1 cellular context compared by ENCODE assay signal in genomic region chr11:62123669-62124185, GRCh38.
TF ChIP-seq lines count a peak whose summit lies in the region.

INCENP (plus strand) TSS chr11:62124011; CDS start chr11:62128162, 4,151 bp downstream.

TF ChIP-seq in HepG2, 621 proteins besides CTCF, POLR2A, EP300 and RAD21 (continued from another document):
- TF ChIP-seq ARID4A (CRISPR knock-in tag; IDR thresholded peaks at IDR 0.05; ENCODE audit: borderline replicate concordance) (peak; percentile 88; the same call in 1 of the 2 replicates), CREB1 (IDR thresholded peaks at IDR 0.05) (peak; percentile 73), CREB1 (CRISPR knock-in tag; IDR thresholded peaks at IDR 0.05) (peak; percentile 88), KAT8 (CRISPR knock-in tag; IDR thresholded peaks at IDR 0.05) (peak; percentile 84), POGZ (CRISPR knock-in tag; IDR thresholded peaks at IDR 0.05) (0 out of 2 replicates have a peak, but pooled peaks have one; percentile 41), ZNF503 (CRISPR knock-in tag; IDR thresholded peaks at IDR 0.05) (no peak), ZNF260 (CRISPR knock-in tag; IDR thresholded peaks at IDR 0.05; ENCODE audit: borderline replicate concordance, low read depth) (no peak), TFDP2 (CRISPR knock-in tag; IDR thresholded peaks at IDR 0.05) (peak; percentile 99), DMTF1 (CRISPR knock-in tag; IDR thresholded peaks at IDR 0.05) (no peak), NPAS2 (CRISPR knock-in tag; IDR thresholded peaks at IDR 0.05; ENCODE audit: borderline replicate concordance) (no peak), CREM (IDR thresholded peaks at IDR 0.05) (peak; percentile 85), CREM (CRISPR knock-in tag; IDR thresholded peaks at IDR 0.05) (no peak), ZNF878 (CRISPR knock-in tag; IDR thresholded peaks at IDR 0.05) (peak; percentile 83; the same call in 1 of the 2 replicates), ZNF598 (CRISPR knock-in tag; IDR thresholded peaks at IDR 0.05; ENCODE audit: borderline replicate concordance) (no peak), NR1H2 (CRISPR knock-in tag; IDR thresholded peaks at IDR 0.05; ENCODE audit: borderline replicate concordance, low read depth) (no peak)
